Comparison of ENCODE assay signal across 1 cellular context in genomic region chr15:34342737-34343575, GRCh38.
A peak's percentile ranks its signal among the peaks of the same experiment; 100 is the strongest.
TF ChIP-seq lines count a peak whose summit lies in the region.

NOP10 (minus strand) TSS chr15:34343136; CDS start chr15:34343073, 63 bp downstream.
NUTM1 (plus strand) TSS chr15:34343315; CDS start chr15:34343697, 382 bp downstream.

TF ChIP-seq in K562, 482 proteins besides CTCF, POLR2A, EP300 and RAD21 (continued from another document and continues in another):
- TF ChIP-seq UBTF (IDR thresholded peaks at IDR 0.05; ENCODE audit: borderline replicate concordance in 1 of 2, low read depth in 2 of 2, low read length in 2 of 2) (no peak; a peak in 1 of 4 replicates), HDAC8 (tag; IDR thresholded peaks at IDR 0.05) (no peak), TAF1 (IDR thresholded peaks at IDR 0.05; ENCODE audit: control insufficient read depth, extremely low read depth, insufficient read depth, low read length, severe bottlenecking) (peak; percentile 86), PHF8 (IDR thresholded peaks at IDR 0.05; ENCODE audit: borderline replicate concordance, low read length) (peak; percentile 95), SMAD1 (IDR thresholded peaks at IDR 0.05; ENCODE audit: low read depth, low read length, partially characterized antibody) (peak; percentile 37), BRCA1 (IDR thresholded peaks at IDR 0.05) (no peak), BRCA1 (CRISPR knock-in tag; IDR thresholded peaks at IDR 0.05) (no peak), ETV1 (tag; conservative IDR thresholded peaks at IDR 0.05; ENCODE audit: low read depth) (peak; percentile 99), ILF3 (IDR thresholded peaks at IDR 0.05; ENCODE audit: borderline replicate concordance) (no peak), HDAC6 (IDR thresholded peaks at IDR 0.05; ENCODE audit: low read depth, low read length) (no peak), NRF1 (conservative IDR thresholded peaks at IDR 0.05 in 1 of 2, IDR thresholded peaks at IDR 0.05 in 1 of 2) (no peak), MITF (IDR thresholded peaks at IDR 0.05) (peak; percentile 73), NFRKB (IDR thresholded peaks at IDR 0.05; ENCODE audit: low read depth) (peak; percentile 79; the same call in 1 of the 2 replicates), MCM3 (IDR thresholded peaks at IDR 0.05) (no peak), ZNF77 (CRISPR knock-in tag; IDR thresholded peaks at IDR 0.05) (no peak), JUND (IDR thresholded peaks at IDR 0.05; ENCODE audit: borderline replicate concordance, low read depth, low read length) (peak; percentile 63), JUND (tag; IDR thresholded peaks at IDR 0.05; ENCODE audit: borderline replicate concordance, low read depth, low read length) (peak; percentile 76; the same call in 2 of the 3 replicates), TRIM25 (IDR thresholded peaks at IDR 0.05; ENCODE audit: borderline replicate concordance) (no peak), POLR2AphosphoS5 (IDR thresholded peaks at IDR 0.05; ENCODE audit: control insufficient read depth, insufficient read depth, low read depth, low read length) (peak; percentile 84), PCBP1 (IDR thresholded peaks at IDR 0.05; ENCODE audit: low read depth, low read length, poor library complexity, severe bottlenecking) (no peak), ATF7 (IDR thresholded peaks at IDR 0.05) (peak; percentile 93), ZNF253 (CRISPR knock-in tag; conservative IDR thresholded peaks at IDR 0.05) (no peak), ZFP1 (CRISPR knock-in tag; IDR thresholded peaks at IDR 0.05) (no peak), CGGBP1 (CRISPR knock-in tag; IDR thresholded peaks at IDR 0.05) (no peak), ZNF124 (CRISPR knock-in tag; IDR thresholded peaks at IDR 0.05) (no peak), ZNF318 (IDR thresholded peaks at IDR 0.05; ENCODE audit: borderline replicate concordance in 1 of 2, low read depth in 1 of 2) (no peak), ZNF280B (CRISPR knock-in tag; IDR thresholded peaks at IDR 0.05) (no peak), EP400 (IDR thresholded peaks at IDR 0.05) (peak; percentile 98), KDM4B (IDR thresholded peaks at IDR 0.05; ENCODE audit: borderline replicate concordance in 2 of 2, low read depth in 1 of 2) (peak in 1 of 2 experiments; percentile 82; a peak in 1 of 4 replicates), ZNF140 (CRISPR knock-in tag; IDR thresholded peaks at IDR 0.05) (no peak), ZFP91 (CRISPR knock-in tag; IDR thresholded peaks at IDR 0.05) (no peak), NR4A1 (CRISPR knock-in tag; IDR thresholded peaks at IDR 0.05) (no peak), NR4A1 (tag; IDR thresholded peaks at IDR 0.05) (no peak), ATF1 (CRISPR knock-in tag; IDR thresholded peaks at IDR 0.05) (no peak), ATF1 (tag; IDR thresholded peaks at IDR 0.05) (peak; percentile 93), TCF7 (IDR thresholded peaks at IDR 0.05; ENCODE audit: borderline replicate concordance) (peak; percentile 74; the same call in 1 of the 2 replicates), ATF6 (CRISPR knock-in tag; IDR thresholded peaks at IDR 0.05) (0 out of 2 replicates have a peak, but pooled peaks have one; percentile 55), ZNF696 (CRISPR knock-in tag; conservative IDR thresholded peaks at IDR 0.05) (no peak), LCOR (CRISPR knock-in tag; IDR thresholded peaks at IDR 0.05) (peak; percentile 98), ID3 (CRISPR knock-in tag; IDR thresholded peaks at IDR 0.05) (no peak), ID3 (tag; IDR thresholded peaks at IDR 0.05) (peak; percentile 47; the same call in 1 of the 2 replicates), SETDB1 (IDR thresholded peaks at IDR 0.05; ENCODE audit: low read length) (no peak), ZNF511 (CRISPR knock-in tag; IDR thresholded peaks at IDR 0.05) (peak; percentile 76; the same call in 1 of the 2 replicates)
